8 cellular contexts compared by ENCODE assay signal in the genomic region with DNA sequence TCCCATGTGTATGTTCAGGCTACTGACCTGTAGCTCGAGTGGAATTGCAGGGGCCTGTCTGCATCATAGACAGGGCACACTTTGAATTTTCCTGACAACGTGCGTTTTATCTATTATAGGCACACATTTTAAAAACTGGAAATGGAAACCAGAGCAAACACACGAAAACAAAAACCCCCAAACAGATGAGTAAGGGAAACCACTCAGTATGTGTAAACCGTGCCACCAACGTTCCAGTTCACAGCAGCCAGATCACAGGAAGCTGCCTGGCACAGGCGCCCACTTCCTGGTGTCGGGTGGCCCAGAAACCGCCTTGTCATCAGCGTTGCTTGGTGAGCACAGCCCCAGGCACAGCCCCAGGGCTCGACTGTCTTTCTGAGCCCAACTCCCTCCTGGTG. TPM values are rescaled to one million over a fixed set of nuclear protein-coding genes. Genes with fewer than 3 reads are reported as not detected.
DNase-seq lines count a peak whose midpoint lies in the region; ATAC-seq and TF ChIP-seq lines count a peak whose summit lies in the region.

No MANE protein-coding gene starts in this region.

- peak overlapping the region; percentile 15 for H3K4me2 ChIP-seq in parathyroid adenoma (ENCODE audit: low read length)

- H3K9ac ChIP-seq in parathyroid adenoma = no peak overlapping the region

- H2AFZ ChIP-seq in parathyroid adenoma = no peak overlapping the region

- peak; percentile 93 for ATAC-seq in GM18502 (IDR thresholded peaks at IDR 0.05; ENCODE audit: poor library complexity, unreplicated experiment)

- H3K27ac ChIP-seq in parathyroid adenoma = no peak overlapping the region

- H3K9me3 ChIP-seq in parathyroid adenoma (ENCODE audit: control insufficient read depth, low read length) = no peaks in the 10 kb centered on the region

- no peaks in the 10 kb centered on the region for H3K4me1 ChIP-seq in parathyroid adenoma

- no peak overlapping the region for H3K4me3 Mint-ChIP-seq in HFFc6

- H3K27me3 ChIP-seq in parathyroid adenoma (ENCODE audit: control insufficient read depth, insufficient read depth, low read length) = no peaks in the 10 kb centered on the region

- peaks cover 41% of the 10 kb centered on the region for H3K4me1 Mint-ChIP-seq in HFFc6 (ENCODE audit: low read depth)

- peaks cover 7% of the 10 kb centered on the region for H3K36me3 Mint-ChIP-seq in HFFc6 (ENCODE audit: low read depth)

- H3K27ac Mint-ChIP-seq in HFFc6 = peak overlapping the region; percentile 82

- DNase-seq in HFFc6 (peak; percentile 16), NCI-H1092 (lab: John Stamatoyannopoulos, UW) (peak; percentile 42), dermis microvascular lymphatic vessel endothelial cell (ENCODE audit: low read depth in 2 of 2) (peak; percentile 71 to 77), HPDE6-E6E7 (ENCODE audit: extremely low spot score) (no peak), D341Med (ENCODE audit: low spot score) (no peak)
- peak; percentile 93 for DNase-seq in activated CD4-positive, alpha-beta T cell treated with anti-CD3 and anti-CD28 coated beads for 48 hours

- H3K79me2 ChIP-seq in parathyroid adenoma = no peaks in the 10 kb centered on the region

- peaks cover 10% of the 10 kb centered on the region for H3K9me3 Mint-ChIP-seq in HFFc6

- H3K4me3 ChIP-seq in parathyroid adenoma (ENCODE audit: low read depth, low read length) = peak overlapping the region; percentile 17

- H3K27me3 Mint-ChIP-seq in HFFc6 (ENCODE audit: insufficient read depth) = no peaks in the 10 kb centered on the region; the same call in 1 of the 2 replicates

- TF ChIP-seq CTCF in HFFc6 (IDR thresholded peaks at IDR 0.05) (no peak), parathyroid adenoma (IDR thresholded peaks at IDR 0.05) (no peak)

- H3K36me3 ChIP-seq in parathyroid adenoma (ENCODE audit: control insufficient read depth, insufficient read depth, low read length) = no peaks in the 10 kb centered on the region

RNA-seq across cellular contexts. Expression of gene DNAJB6, which starts 34.5 kb away (rescaled TPM):
- 100 to 1,000 TPM; 135 to 204 (median 163) TPM for total RNA-seq in HFFc6 (2021; fragmentation: NEBNext Ultra II Directional; extraction: Animal tissue kit (Norgen Biotek cat#: 25700))
- 89.1 and 105 TPM in 2 replicates for total RNA-seq in dermis microvascular lymphatic vessel endothelial cell

Comparison
In these comparisons a context has a peak if more than half of its experiments do, and no peak if none do; other contexts are left out.
1. DNase-seq: peak in HFFc6 (single experiment), NCI-H1092 (single experiment), activated CD4-positive, alpha-beta T cell treated with anti-CD3 and anti-CD28 coated beads for 48 hours (single experiment) and dermis microvascular lymphatic vessel endothelial cell (2 of 2); none in HPDE6-E6E7 (single experiment) and D341Med (single experiment).